Comparison of ENCODE assay signal across 16 cellular contexts in genomic region chr1:1332774-1333480, GRCh38. TPM values are rescaled to one million over a fixed set of nuclear protein-coding genes. Genes with fewer than 3 reads are reported as not detected.
DNase-seq lines count a peak whose midpoint lies in the region; ATAC-seq and TF ChIP-seq lines count a peak whose summit lies in the region.
"Had no signal": no experiment of that assay in that cellular context is flagged by ENCODE, and none has a peak within 500 bp of the region (broad histone marks: within the 10 kb centered on the region; RNA-seq: fewer than 3 reads in every experiment).

No MANE protein-coding gene starts in this region.

- POLR2A ChIA-PET in SK-N-SH (lab: Yijun Ruan, JAX), result no interaction called here

- H3F3A ChIP-seq in SK-N-SH (replicated peaks; ENCODE audit: insufficient read depth), result peaks cover 5% of the 10 kb centered on the region

- H3K27ac ChIP-seq in SK-N-SH (ENCODE audit: low read depth in 2 of 2, low read length in 1 of 2) (no peak overlapping the region), left lung (no peak overlapping the region)
- H3K27ac ChIP-seq: gastroesophageal sphincter, parathyroid adenoma, spleen had no signal

- ATAC-seq in SK-N-SH treated with all-trans-retinoic acid at 6 μM for 48 hours, result peak; percentile 1; the same call in 1 of the 3 replicates
- ATAC-seq in left lung, result peak; percentile 45
- ATAC-seq in GM19351 (IDR thresholded peaks at IDR 0.05; ENCODE audit: unreplicated experiment), result no peak

- H3K9me3 ChIP-seq in SK-N-SH (no peaks in the 10 kb centered on the region), left lung (no peaks in the 10 kb centered on the region)
- H3K9me3 ChIP-seq: gastroesophageal sphincter, spleen had no signal

- H3K9me2 ChIP-seq in SK-N-SH, result no peaks in the 10 kb centered on the region

- H3K4me3 ChIP-seq in SK-N-SH (ENCODE audit: low read depth in 2 of 2, low read length in 1 of 2), result no peak overlapping the region
- H3K4me3 ChIP-seq in left lung, result no peak overlapping the region
- H3K4me3 ChIP-seq: gastroesophageal sphincter, spleen had no signal

- CTCF ChIA-PET in SK-N-SH (lab: Yijun Ruan, JAX), result interaction anchor here (0.8 to 1.5 kb wide), 2 partner anchors 12 to 15 kb away, joined by 5 read pairs; no protein-coding TSS in a partner anchor

- DNase-seq in SK-N-SH, result no peak
- DNase-seq in left lung, result no peak
- no peak for DNase-seq in epidermal melanocyte (ENCODE audit: insufficient read length, low spot score)
- no peak for DNase-seq in NCI-H187 (lab: John Stamatoyannopoulos, UW)
- DNase-seq: activated CD4-positive, alpha-beta T cell treated with anti-CD3 and anti-CD28 coated beads, Interleukin-2, amount 50 U/mL, for 4 hours; activated naive CD8-positive, alpha-beta T cell treated with anti-CD3 and anti-CD28 coated beads, Interleukin-2, amount 10 ng/mL, durations not matched to agents 7 days and 5 days; activated T-cell treated with anti-CD3 and anti-CD28 coated beads, Interleukin-2, amount 50 U/mL, for 48 hours; GDM1; NCI-H2171; spleen; stimulated activated naive CD8-positive, alpha-beta T cell treated with anti-CD3 and anti-CD28 coated beads, Interleukin-15, amount 100 ng/mL, for 72 hours had no signal

- peaks cover 0 to 15% of the 10 kb centered on the region in 2 experiments; a peak in 1 of 4 replicates for H3K4me1 ChIP-seq in SK-N-SH (ENCODE audit: control insufficient read depth in 1 of 2, insufficient read depth in 2 of 2, low read depth in 1 of 2, low read length in 1 of 2)
- peaks cover 0 to 9% of the 10 kb centered on the region in 2 donors for H3K4me1 ChIP-seq in left lung
- H3K4me1 ChIP-seq: parathyroid adenoma had no signal

- H3K9ac ChIP-seq in SK-N-SH, result no peak overlapping the region
- H3K9ac ChIP-seq: parathyroid adenoma had no signal

- TF ChIP-seq EP300 in SK-N-SH (IDR thresholded peaks at IDR 0.05; ENCODE audit: borderline replicate concordance in 1 of 2, low read depth in 1 of 2, low read length in 1 of 2), result no peak

- 74% methylated on average over 18 of the region's 48 CpGs for WGBS in SK-N-SH (ENCODE audit: low lambda C conversion rate)

- TF ChIP-seq CTCF in SK-N-SH (IDR thresholded peaks at IDR 0.05) (no peak), left lung (IDR thresholded peaks at IDR 0.05) (no peak)

- no peak overlapping the region for H2AFZ ChIP-seq in SK-N-SH (ENCODE audit: low read depth)
- H2AFZ ChIP-seq: parathyroid adenoma had no signal

- peaks cover 0 to 13% of the 10 kb centered on the region in 2 experiments for H3K36me3 ChIP-seq in SK-N-SH (replicated peaks in 1 of 2; ENCODE audit: control insufficient read depth in 1 of 2, insufficient read depth in 2 of 2, low read length in 1 of 2)
- peaks cover 0 to 40% of the 10 kb centered on the region in 2 donors for H3K36me3 ChIP-seq in left lung

- no peak for TF ChIP-seq RAD21 in SK-N-SH (IDR thresholded peaks at IDR 0.05; ENCODE audit: low read length)

- no peak overlapping the region for H3K4me2 ChIP-seq in SK-N-SH

- H4K20me1 ChIP-seq in SK-N-SH (ENCODE audit: insufficient read depth), result no peaks in the 10 kb centered on the region

- no peaks in the 10 kb centered on the region for H3K79me2 ChIP-seq in SK-N-SH (ENCODE audit: insufficient read depth)

- intact Hi-C loops in left lung (cut with DNase I), result no loop called here

- H3K27me3 ChIP-seq in SK-N-SH (ENCODE audit: insufficient read depth) (no peaks in the 10 kb centered on the region), left lung (no peaks in the 10 kb centered on the region)
- H3K27me3 ChIP-seq: gastroesophageal sphincter, spleen had no signal

TF ChIP-seq in SK-N-SH treated with all-trans-retinoic acid at 6 μM for 48 hours, 23 proteins besides CTCF, POLR2A, EP300 and RAD21:
- no peak for TF ChIP-seq PPARA (CRISPR knock-in tag; IDR thresholded peaks at IDR 0.05; ENCODE audit: borderline replicate concordance)
- no peak for TF ChIP-seq ZNF70 (CRISPR knock-in tag; IDR thresholded peaks at IDR 0.05)
- TF ChIP-seq POU6F1 (CRISPR knock-in tag; IDR thresholded peaks at IDR 0.05; ENCODE audit: borderline replicate concordance, low read depth), result no peak
- no peak for TF ChIP-seq GLIS3 (CRISPR knock-in tag; IDR thresholded peaks at IDR 0.05)
- TF ChIP-seq, protein P1, sequence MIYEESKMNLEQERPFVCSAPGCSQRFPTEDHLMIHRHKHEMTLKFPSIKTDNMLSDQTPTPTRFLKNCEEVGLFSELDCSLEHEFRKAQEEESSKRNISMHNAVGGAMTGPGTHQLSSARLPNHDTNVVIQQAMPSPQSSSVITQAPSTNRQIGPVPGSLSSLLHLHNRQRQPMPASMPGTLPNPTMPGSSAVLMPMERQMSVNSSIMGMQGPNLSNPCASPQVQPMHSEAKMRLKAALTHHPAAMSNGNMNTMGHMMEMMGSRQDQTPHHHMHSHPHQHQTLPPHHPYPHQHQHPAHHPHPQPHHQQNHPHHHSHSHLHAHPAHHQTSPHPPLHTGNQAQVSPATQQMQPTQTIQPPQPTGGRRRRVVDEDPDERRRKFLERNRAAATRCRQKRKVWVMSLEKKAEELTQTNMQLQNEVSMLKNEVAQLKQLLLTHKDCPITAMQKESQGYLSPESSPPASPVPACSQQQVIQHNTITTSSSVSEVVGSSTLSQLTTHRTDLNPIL (CRISPR knock-in tag; IDR thresholded peaks at IDR 0.05; ENCODE audit: low read depth), result no peak
- no peak for TF ChIP-seq ESRRG (CRISPR knock-in tag; IDR thresholded peaks at IDR 0.05)
- TF ChIP-seq ZFP3 (CRISPR knock-in tag; IDR thresholded peaks at IDR 0.05), result no peak

TF ChIP-seq in SK-N-SH, 30 proteins besides CTCF, POLR2A, EP300 and RAD21:
- TF ChIP-seq, protein P2, sequence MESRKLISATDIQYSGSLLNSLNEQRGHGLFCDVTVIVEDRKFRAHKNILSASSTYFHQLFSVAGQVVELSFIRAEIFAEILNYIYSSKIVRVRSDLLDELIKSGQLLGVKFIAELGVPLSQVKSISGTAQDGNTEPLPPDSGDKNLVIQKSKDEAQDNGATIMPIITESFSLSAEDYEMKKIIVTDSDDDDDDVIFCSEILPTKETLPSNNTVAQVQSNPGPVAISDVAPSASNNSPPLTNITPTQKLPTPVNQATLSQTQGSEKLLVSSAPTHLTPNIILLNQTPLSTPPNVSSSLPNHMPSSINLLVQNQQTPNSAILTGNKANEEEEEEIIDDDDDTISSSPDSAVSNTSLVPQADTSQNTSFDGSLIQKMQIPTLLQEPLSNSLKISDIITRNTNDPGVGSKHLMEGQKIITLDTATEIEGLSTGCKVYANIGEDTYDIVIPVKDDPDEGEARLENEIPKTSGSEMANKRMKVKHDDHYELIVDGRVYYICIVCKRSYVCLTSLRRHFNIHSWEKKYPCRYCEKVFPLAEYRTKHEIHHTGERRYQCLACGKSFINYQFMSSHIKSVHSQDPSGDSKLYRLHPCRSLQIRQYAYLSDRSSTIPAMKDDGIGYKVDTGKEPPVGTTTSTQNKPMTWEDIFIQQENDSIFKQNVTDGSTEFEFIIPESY (IDR thresholded peaks at IDR 0.05; ENCODE audit: borderline replicate concordance, low read depth), result no peak
- TF ChIP-seq SMC3 (IDR thresholded peaks at IDR 0.05; ENCODE audit: low read depth, low read length) (no peak), TEAD4 (IDR thresholded peaks at IDR 0.05; ENCODE audit: borderline replicate concordance, insufficient read depth) (no peak)
- TF ChIP-seq, protein P3, sequence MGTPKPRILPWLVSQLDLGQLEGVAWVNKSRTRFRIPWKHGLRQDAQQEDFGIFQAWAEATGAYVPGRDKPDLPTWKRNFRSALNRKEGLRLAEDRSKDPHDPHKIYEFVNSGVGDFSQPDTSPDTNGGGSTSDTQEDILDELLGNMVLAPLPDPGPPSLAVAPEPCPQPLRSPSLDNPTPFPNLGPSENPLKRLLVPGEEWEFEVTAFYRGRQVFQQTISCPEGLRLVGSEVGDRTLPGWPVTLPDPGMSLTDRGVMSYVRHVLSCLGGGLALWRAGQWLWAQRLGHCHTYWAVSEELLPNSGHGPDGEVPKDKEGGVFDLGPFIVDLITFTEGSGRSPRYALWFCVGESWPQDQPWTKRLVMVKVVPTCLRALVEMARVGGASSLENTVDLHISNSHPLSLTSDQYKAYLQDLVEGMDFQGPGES (IDR thresholded peaks at IDR 0.05; ENCODE audit: low read depth, low read length), result no peak

RNA-seq across cellular contexts. Expression of gene TAS1R3, which starts 1.8 kb away (rescaled TPM):
- 0.06 and 0.08 TPM in 2 replicates for polyA plus RNA-seq in SK-N-SH (2012; rRNA removed)
- polyA plus RNA-seq in SK-N-SH (2012; cell fraction: cytosol; rRNA removed), result 0.03 TPM in 1 of 2 replicates, not detected in the other
- 0.55 and 0.62 TPM in 2 replicates for polyA plus RNA-seq in SK-N-SH (2012; cell fraction: nucleus; rRNA removed)
- under 1 TPM; 0.20 to 0.37 TPM for total RNA-seq in left lung
- total RNA-seq: SK-MEL-5 had no signal

RNA-seq across cellular contexts. Expression of gene CPTP, which starts 8.3 kb away (rescaled TPM):
- 12.3 and 13.4 TPM in 2 replicates for polyA plus RNA-seq in SK-N-SH (2012; rRNA removed)
- 5.8 and 11.0 TPM in 2 replicates for polyA plus RNA-seq in SK-N-SH (2012; cell fraction: cytosol; rRNA removed)
- 9.9 and 14.4 TPM in 2 replicates for polyA plus RNA-seq in SK-N-SH (2012; cell fraction: nucleus; rRNA removed)
- 10 to 100 TPM; 24.5 to 25.2 TPM for total RNA-seq in left lung

RNA-seq across cellular contexts. Expression of gene INTS11, which starts 8.5 kb away (rescaled TPM):
- polyA plus RNA-seq in SK-N-SH (2012; rRNA removed), result 137 and 141 TPM in 2 replicates
- polyA plus RNA-seq in SK-N-SH (2012; cell fraction: cytosol; rRNA removed), result 42.5 and 60.8 TPM in 2 replicates
- polyA plus RNA-seq in SK-N-SH (2012; cell fraction: nucleus; rRNA removed), result 483 and 499 TPM in 2 replicates
- 10 to 100 TPM; 67.0 to 90.4 TPM for total RNA-seq in left lung

RNA-seq across cellular contexts. Expression of gene DVL1, which starts 16.3 kb away (rescaled TPM):
- 31.3 and 32.0 TPM in 2 replicates for polyA plus RNA-seq in SK-N-SH (2012; rRNA removed)
- polyA plus RNA-seq in SK-N-SH (2012; cell fraction: cytosol; rRNA removed), result 7.9 and 13.4 TPM in 2 replicates
- 145 and 194 TPM in 2 replicates for polyA plus RNA-seq in SK-N-SH (2012; cell fraction: nucleus; rRNA removed)
- total RNA-seq in left lung, result 10 to 100 TPM; 67.4 to 81.2 TPM

RNA-seq across cellular contexts. Expression of gene PUSL1, which starts 24.5 kb away (rescaled TPM):
- 13.9 and 19.0 TPM in 2 replicates for polyA plus RNA-seq in SK-N-SH (2012; rRNA removed)
- 7.1 and 11.8 TPM in 2 replicates for polyA plus RNA-seq in SK-N-SH (2012; cell fraction: cytosol; rRNA removed)
- 24.9 and 36.1 TPM in 2 replicates for polyA plus RNA-seq in SK-N-SH (2012; cell fraction: nucleus; rRNA removed)
- total RNA-seq in left lung, result 10 to 100 TPM; 17.4 to 18.3 TPM
